9 cellular contexts compared by ENCODE assay signal in the genomic region with DNA sequence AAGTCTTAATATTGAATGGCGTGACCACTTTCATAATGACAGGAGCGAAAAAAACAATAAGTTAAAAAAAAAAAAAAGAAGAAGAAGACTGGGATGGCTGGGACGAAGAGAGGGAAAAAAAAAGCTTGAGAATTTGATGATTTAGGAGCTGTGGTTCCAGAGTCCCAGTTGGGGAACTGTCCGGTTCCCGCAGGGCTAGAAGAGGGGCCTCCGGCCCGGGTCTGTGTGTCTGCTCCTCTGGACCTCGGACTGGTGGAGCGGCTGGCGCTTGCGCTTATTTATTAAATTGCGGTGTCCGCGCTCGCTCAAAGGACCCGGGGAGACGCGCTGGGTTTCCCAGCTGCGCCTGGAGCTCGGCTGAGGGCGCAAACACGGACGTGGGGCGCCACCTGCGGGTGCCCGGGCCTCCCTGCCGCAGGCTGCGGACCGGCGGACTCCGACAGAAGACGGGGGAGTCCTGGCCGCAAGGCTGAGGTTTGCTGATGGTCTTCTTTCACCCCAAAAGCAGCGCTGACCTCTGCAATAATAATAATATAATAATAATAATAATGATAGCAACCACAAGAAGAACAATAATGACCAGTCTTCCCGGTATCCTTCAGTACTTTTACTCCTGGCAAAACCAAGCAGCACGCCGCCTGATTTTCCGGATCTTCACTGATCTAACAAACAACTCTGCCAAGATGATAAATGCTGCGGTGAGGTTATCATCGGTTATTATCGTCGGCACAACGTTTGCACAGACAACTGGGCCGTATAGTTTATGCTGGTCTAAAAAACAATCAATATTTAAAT. TPM values are rescaled to one million over a fixed set of nuclear protein-coding genes. Genes with fewer than 3 reads are reported as not detected.
DNase-seq lines count a peak whose midpoint lies in the region; ATAC-seq and TF ChIP-seq lines count a peak whose summit lies in the region.
"Had no signal": no experiment of that assay in that cellular context is flagged by ENCODE, and none has a peak within 500 bp of the region (broad histone marks: within the 10 kb centered on the region; RNA-seq: fewer than 3 reads in every experiment).

A gene (minus strand): TSS at position 251 of the 795 bp plus-strand sequence. CDS start 2,182 bp downstream, outside the sequence.

- in situ Hi-C loops in SK-MEL-5 (cut with HindIII; ENCODE audit: low pct_unique_long_range_greater_than_20kb, low sequenced_read_pairs), result no loop called here

- peak within 1 kb of the TSS; percentile 68 to 88 (median 70) for H3K4me3 Mint-ChIP-seq in IgD-negative memory B cell
- peak within 1 kb of the TSS; percentile 70 for H3K4me3 Mint-ChIP-seq in memory B cell

- ATAC-seq in GM21723 (IDR thresholded peaks at IDR 0.05; ENCODE audit: unreplicated experiment) (peak; percentile 92), memory B cell (ENCODE audit: low read depth) (peak; percentile 87)

- peak in 55 of 56 donors; percentile 63 to 90 (median 81) for TF ChIP-seq CTCF in dorsolateral prefrontal cortex (IDR thresholded peaks at IDR 0.05 in 54 of 56, conservative IDR thresholded peaks at IDR 0.05 in 2 of 56; ENCODE audit: low read depth in 1 of 56, partially characterized antibody in 56 of 56)
- TF ChIP-seq CTCF in testis (IDR thresholded peaks at IDR 0.05), result peak in 2 of 3 experiments; percentile 28 to 54

- H3K27ac ChIP-seq in dorsolateral prefrontal cortex (peak within 1 kb of the TSS in 42 of 59 donors; percentile 2 to 74 (median 52)), testis (no peak within 1 kb of the TSS)
- H3K27ac ChIP-seq: BLaER1 treated with 17β-estradiol and CSF1 and Interleukin-3, amounts not matched to agents 10 nM and 100 nM had no signal

- H3K4me1 ChIP-seq in testis, result peaks cover 4% of the 10 kb centered on the region
- H3K4me1 ChIP-seq: BLaER1 treated with 17β-estradiol and CSF1 and Interleukin-3, amounts not matched to agents 10 nM and 100 nM had no signal

- intact Hi-C loops in dorsolateral prefrontal cortex (cut with DNase I) (loop anchor here (5.0 to 10.0 kb wide), 4 partner anchors 88 to 1762 kb away; no protein-coding TSS in a partner anchor), testis (cut with DNase I; ENCODE audit: low total_unique reads) (no loop called here)

- H3K36me3 ChIP-seq in testis (ENCODE audit: low read depth, missing control alignments), result no peaks in the 10 kb centered on the region
- H3K36me3 ChIP-seq: BLaER1 treated with 17β-estradiol and CSF1 and Interleukin-3, amounts not matched to agents 10 nM and 100 nM had no signal

- H3K27me3 ChIP-seq in dorsolateral prefrontal cortex (peaks cover 0 to 27% (median 7%) of the 10 kb centered on the region in 45 donors), testis (no peaks in the 10 kb centered on the region)

- no peaks in the 10 kb centered on the region for H3K9me3 ChIP-seq in testis

- H3K27ac Mint-ChIP-seq in IgD-negative memory B cell (peak within 1 kb of the TSS in 1 of 3 donors; percentile 50), memory B cell (no peak within 1 kb of the TSS)

- H3K9me3 Mint-ChIP-seq in IgD-negative memory B cell, result no peaks in the 10 kb centered on the region
- H3K9me3 Mint-ChIP-seq in memory B cell, result no peaks in the 10 kb centered on the region

- peaks cover 24% of the 10 kb centered on the region for H3K27me3 Mint-ChIP-seq in IgD-negative memory B cell
- peaks cover 16% of the 10 kb centered on the region for H3K27me3 Mint-ChIP-seq in memory B cell

- DNase-seq in NCI-H2029 (lab: John Stamatoyannopoulos, UW) (peak; percentile 19), NCI-H2029 treated with DMSO at 0.1 percent for 48 hours (lab: John Stamatoyannopoulos, UW) (no peak), SK-MEL-5 (ENCODE audit: low read depth, low spot score) (peak; percentile 52), dorsolateral prefrontal cortex (peak; percentile 26 to 90 (median 74)), memory B cell (ENCODE audit: low spot score in 2 of 2) (peak; percentile 45 to 52), testis (peak; percentile 72)

- 2 to 3% methylated on average over 30 to 44 of the region's 44 CpGs for WGBS in testis, 2 donors

- H3K4me3 ChIP-seq in dorsolateral prefrontal cortex (peak within 1 kb of the TSS; percentile 18 to 77 (median 60)), testis (peak within 1 kb of the TSS; percentile 5 to 39)

- H3K4me1 Mint-ChIP-seq in IgD-negative memory B cell (peaks cover 5 to 13% (median 9%) of the 10 kb centered on the region in 3 donors), memory B cell (peaks cover 9% of the 10 kb centered on the region)

- H3K36me3 Mint-ChIP-seq in IgD-negative memory B cell (no peaks in the 10 kb centered on the region), memory B cell (peaks cover 1% of the 10 kb centered on the region)

- no peak for TF ChIP-seq POLR2A in testis (IDR thresholded peaks at IDR 0.05)

RNA-seq across cellular contexts. Expression of the gene that starts here (rescaled TPM):
- not detected for polyA plus RNA-seq in IgD-negative memory B cell
- total RNA-seq in SK-MEL-5 (2014; rRNA removed; shearing (Covaris generic)), result not detected in 2 replicates
- polyA plus RNA-seq in SK-MEL-5 (2015; cell fraction: cytosol; rRNA removed), result not detected in 2 replicates
- not detected in 2 replicates for polyA plus RNA-seq in SK-MEL-5 (2015; cell fraction: nucleus; rRNA removed)
- 100 to 1,000 TPM in 79 of 120 experiments, 10 to 100 TPM in 41; 30.3 to 196 (median 107) TPM for total RNA-seq in dorsolateral prefrontal cortex
- 1 to 10 TPM; 1.1 to 1.8 TPM for total RNA-seq in testis
- 0.80 TPM for polyA plus RNA-seq in testis (ENCODE audit: insufficient read depth, low read depth, low replicate concordance)

Comparison
In these comparisons a context has a peak if more than half of its experiments do, and no peak if none do; other contexts are left out.
1. RNA of the gene that starts here (total RNA-seq): 30.3 to 196 TPM in dorsolateral prefrontal cortex; 1.1 to 1.8 TPM in testis and not detected in SK-MEL-5; every median in the first group is over 10 times any median in the second.
2. Peak in DNase-seq in SK-MEL-5; RNA of the gene not detected or under 1 TPM.
3. H3K27ac ChIP-seq: peak in dorsolateral prefrontal cortex (42 of 59); none in testis (0 of 2).